ENCODE assay signal across 8 cellular contexts in the genomic region with DNA sequence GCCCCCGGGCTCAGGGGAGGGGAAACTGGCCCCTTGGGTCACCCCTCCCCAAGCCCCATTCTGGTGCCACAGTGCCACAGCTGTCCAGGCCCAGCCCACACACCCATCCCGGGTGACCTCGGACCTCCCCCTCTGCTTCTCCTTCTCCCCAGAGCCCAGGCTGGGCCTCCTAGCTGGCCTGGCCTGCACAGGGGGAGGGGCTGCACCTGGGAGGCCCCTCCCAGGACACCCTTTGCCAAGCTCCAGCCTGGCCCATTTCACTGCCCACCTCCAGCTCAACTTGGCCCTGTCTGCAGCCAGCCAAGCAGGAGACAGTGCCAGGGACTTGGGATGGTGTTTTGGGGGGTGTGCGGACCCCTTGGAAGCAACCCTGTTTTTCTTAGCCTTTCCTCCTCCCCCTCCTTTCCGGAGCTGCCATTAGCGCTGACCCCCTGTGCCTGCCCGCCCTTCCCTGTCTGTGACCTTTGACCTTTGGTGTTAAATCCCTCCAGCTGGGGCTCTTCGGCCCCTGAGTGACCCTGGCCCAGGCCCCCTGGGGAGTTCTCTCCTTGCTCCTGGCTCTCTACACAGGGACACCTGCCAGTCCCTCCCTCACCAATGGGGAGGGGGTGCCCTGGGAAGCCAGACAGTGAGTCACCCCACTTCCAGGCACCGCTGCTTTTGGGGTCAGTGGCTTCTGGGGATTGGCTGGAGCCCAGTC. TPM values are rescaled to one million over a fixed set of nuclear protein-coding genes. Genes with fewer than 3 reads are reported as not detected.
DNase-seq lines count a peak whose midpoint lies in the region; ATAC-seq lines count a peak whose summit lies in the region.

No MANE protein-coding gene starts in this region.

- H3K27ac ChIP-seq in ACC112 (ENCODE audit: low read depth, low read length), result peak overlapping the region; percentile 26; the same call in 1 of the 2 replicates
- H3K27ac ChIP-seq in naive thymus-derived CD4-positive, alpha-beta T cell (ENCODE audit: low read depth, low read length), result no peak overlapping the region

- H3K9me3 Mint-ChIP-seq in naive thymus-derived CD4-positive, alpha-beta T cell, result no peaks in the 10 kb centered on the region

- peaks cover 62% of the 10 kb centered on the region for H3K79me2 ChIP-seq in ACC112 (ENCODE audit: control insufficient read depth, insufficient read depth, low read length, unreplicated experiment)

- H3K36me3 ChIP-seq in ACC112 (ENCODE audit: insufficient read depth, low read length), result no peaks in the 10 kb centered on the region
- H3K36me3 ChIP-seq in MG63, result peaks cover 8% of the 10 kb centered on the region
- H3K36me3 ChIP-seq in naive thymus-derived CD4-positive, alpha-beta T cell (ENCODE audit: control insufficient read depth in 2 of 3, insufficient read depth in 3 of 3, low read length in 3 of 3), result no peaks in the 10 kb centered on the region

- H3K4me3 ChIP-seq in ACC112 (ENCODE audit: low read depth, low read length) (peak overlapping the region; percentile 85), MG63 (peak overlapping the region; percentile 75)
- H3K4me3 ChIP-seq in naive thymus-derived CD4-positive, alpha-beta T cell (ENCODE audit: low read length), result no peak overlapping the region

- no peak overlapping the region for H2AFZ ChIP-seq in ACC112 (ENCODE audit: low read length, unreplicated experiment)

- H3K4me1 ChIP-seq in ACC112 (ENCODE audit: control insufficient read depth, insufficient read depth, low read length, unreplicated experiment), result peaks cover 43% of the 10 kb centered on the region
- H3K4me1 ChIP-seq in naive thymus-derived CD4-positive, alpha-beta T cell (ENCODE audit: control insufficient read depth in 2 of 2, insufficient read depth in 2 of 2, low read length in 2 of 2), result peaks cover 0 to 14% of the 10 kb centered on the region in 2 donors

- POLR2A ChIA-PET in naive thymus-derived CD4-positive, alpha-beta T cell (lab: Charles Lee), result interaction anchor here (0.7 kb wide), 1 partner anchor 64 kb away, joined by 3 read pairs; no protein-coding TSS in a partner anchor

- no peaks in the 10 kb centered on the region for H3K27me3 ChIP-seq in ACC112 (ENCODE audit: insufficient read depth, low read length)
- H3K27me3 ChIP-seq in MG63, result no peaks in the 10 kb centered on the region
- H3K27me3 ChIP-seq in naive thymus-derived CD4-positive, alpha-beta T cell (ENCODE audit: control insufficient read depth in 2 of 2, insufficient read depth in 2 of 2, low read length in 2 of 2), result peaks cover 0 to 8% of the 10 kb centered on the region in 2 donors

- H3K4me1 Mint-ChIP-seq in naive thymus-derived CD4-positive, alpha-beta T cell, result peaks cover 10 to 19% (median 11%) of the 10 kb centered on the region in 7 donors

- H3K27me3 Mint-ChIP-seq in naive thymus-derived CD4-positive, alpha-beta T cell, result peaks cover 12 to 17% (median 13%) of the 10 kb centered on the region in 5 donors

- H3K9me3 ChIP-seq in MG63, result no peaks in the 10 kb centered on the region
- no peaks in the 10 kb centered on the region for H3K9me3 ChIP-seq in naive thymus-derived CD4-positive, alpha-beta T cell (ENCODE audit: control insufficient read depth in 2 of 3, low read length in 3 of 3)

- peak overlapping the region in 6 of 10 donors; percentile 32 to 68 (median 49) for H3K4me3 Mint-ChIP-seq in naive thymus-derived CD4-positive, alpha-beta T cell

- peak; percentile 93 for DNase-seq in MG63
- DNase-seq in ecto neural progenitor cell (ENCODE audit: low spot score), result peak; percentile 69
- DNase-seq in naive thymus-derived CD4-positive, alpha-beta T cell, result no peak
- no peak for DNase-seq in NCI-H748 (lab: John Stamatoyannopoulos, UW; ENCODE audit: unreplicated experiment)
- no peak for DNase-seq in effector CD8-positive, alpha-beta T cell (lab: John Stamatoyannopoulos, UW)

- H3K36me3 Mint-ChIP-seq in naive thymus-derived CD4-positive, alpha-beta T cell, result peaks cover 0 to 3% (median 0%) of the 10 kb centered on the region in 5 donors

- H3K27ac Mint-ChIP-seq in naive thymus-derived CD4-positive, alpha-beta T cell, result peak overlapping the region in 1 of 9 donors; percentile 9

- intact Hi-C loops in naive thymus-derived CD4-positive, alpha-beta T cell (cut with micrococcal nuclease), result loop anchor here in 1 of 2 donors (10.0 kb wide), 1 partner anchor 133 kb away; no protein-coding TSS in a partner anchor

- CTCF ChIA-PET in naive thymus-derived CD4-positive, alpha-beta T cell (lab: Charles Lee), result interaction anchor here (0.6 kb wide), 1 partner anchor 38 kb away, joined by 3 read pairs; no protein-coding TSS in a partner anchor

- no peak for ATAC-seq in naive thymus-derived CD4-positive, alpha-beta T cell
- ATAC-seq in GM19463 (IDR thresholded peaks at IDR 0.05; ENCODE audit: unreplicated experiment) (no peak), GM18873 (IDR thresholded peaks at IDR 0.05; ENCODE audit: low FRiP score, unreplicated experiment) (no peak)

RNA-seq across cellular contexts. Expression of gene GLIS2, which starts 1.8 kb away (rescaled TPM):
- 0.22 and 2.1 TPM in 2 replicates for total RNA-seq in MG63 (2014; rRNA removed; shearing (Covaris generic); ENCODE audit: low replicate concordance)
- under 1 TPM in 1 of 5 experiments, not detected in 4; 0.53 TPM for total RNA-seq in naive thymus-derived CD4-positive, alpha-beta T cell
- polyA plus RNA-seq in naive thymus-derived CD4-positive, alpha-beta T cell, result not detected

RNA-seq across cellular contexts. Expression of gene PAM16, which starts 33.5 kb away (rescaled TPM):
- total RNA-seq in MG63 (2014; rRNA removed; shearing (Covaris generic); ENCODE audit: low replicate concordance), result 84.1 and 105 TPM in 2 replicates
- total RNA-seq in naive thymus-derived CD4-positive, alpha-beta T cell, result 10 to 100 TPM; 34.1 to 46.2 (median 45.0) TPM
- polyA plus RNA-seq in naive thymus-derived CD4-positive, alpha-beta T cell, result 10 to 100 TPM; 34.6 to 45.8 TPM

RNA-seq across cellular contexts. Expression of gene TFAP4, which starts 44.8 kb away (rescaled TPM):
- 28.5 and 42.2 TPM in 2 replicates for total RNA-seq in MG63 (2014; rRNA removed; shearing (Covaris generic); ENCODE audit: low replicate concordance)
- total RNA-seq in naive thymus-derived CD4-positive, alpha-beta T cell, result 10 to 100 TPM; 14.9 to 35.8 (median 25.3) TPM
- 1 to 10 TPM; 1.3 to 2.1 TPM for polyA plus RNA-seq in naive thymus-derived CD4-positive, alpha-beta T cell

RNA-seq across cellular contexts. Expression of gene VASN, which starts 54.0 kb away (rescaled TPM):
- 55.7 and 68.7 TPM in 2 replicates for total RNA-seq in MG63 (2014; rRNA removed; shearing (Covaris generic); ENCODE audit: low replicate concordance)
- total RNA-seq in naive thymus-derived CD4-positive, alpha-beta T cell, result 1 to 10 TPM in 1 of 5 experiments, under 1 TPM in 3, not detected in 1; 0.24 to 1.3 (median 0.45) TPM
- under 1 TPM; 0.13 to 0.18 TPM for polyA plus RNA-seq in naive thymus-derived CD4-positive, alpha-beta T cell

Comparison
In these comparisons a context has a peak if more than half of its experiments do, and no peak if none do; other contexts are left out.
1. DNase-seq: peak in MG63 (single experiment) and ecto neural progenitor cell (single experiment); none in naive thymus-derived CD4-positive, alpha-beta T cell (0 of 9), NCI-H748 (single experiment) and effector CD8-positive, alpha-beta T cell (single experiment).